ENCODE assay signal across 21 cellular contexts in the genomic region with DNA sequence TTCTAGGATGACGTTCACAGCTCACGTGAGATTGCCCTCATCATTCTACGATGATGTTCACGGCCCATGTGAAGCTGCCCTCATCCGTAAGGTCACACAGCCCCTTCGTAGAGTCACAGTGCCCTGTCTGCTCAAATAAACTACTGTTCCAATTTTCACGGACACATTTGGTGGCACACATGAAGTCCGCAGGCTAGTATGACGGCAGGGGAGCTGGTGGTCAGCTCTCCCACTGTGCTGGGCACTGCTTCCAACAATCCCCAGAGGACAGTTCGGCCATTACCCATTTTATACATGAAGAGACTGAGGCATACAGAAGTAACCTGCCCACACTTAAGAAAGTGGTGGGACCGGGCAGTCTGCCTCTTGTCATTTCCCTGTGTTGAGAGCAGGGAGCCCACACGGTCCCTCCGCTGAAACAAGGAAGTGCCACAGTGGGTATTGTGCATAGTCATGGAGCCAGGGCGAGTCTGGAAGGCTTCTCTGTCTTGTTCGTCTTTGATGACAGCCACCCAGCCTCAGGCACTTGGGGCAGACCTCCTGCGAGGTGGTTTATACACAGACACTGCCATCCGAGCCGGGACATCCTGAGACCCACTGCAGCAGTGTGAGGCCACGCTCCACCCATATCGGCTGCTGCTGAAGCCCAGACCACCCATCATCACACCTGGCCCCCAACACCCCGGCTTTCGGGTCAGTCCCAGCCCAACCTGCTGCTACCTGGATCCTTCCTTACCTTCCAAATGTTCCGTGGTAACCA.
"Had no signal": no experiment of that assay in that cellular context is flagged by ENCODE, and none has a peak within 500 bp of the region (broad histone marks: within the 10 kb centered on the region; RNA-seq: fewer than 3 reads in every experiment).

No MANE protein-coding gene starts in this region.

- H3K27ac Mint-ChIP-seq: activated naive CD8-positive, alpha-beta T cell treated with anti-CD3 and anti-CD28 coated beads, Interleukin-2, amount 50 U/mL, for 24 hours; memory B cell; nephron; stimulated activated naive CD8-positive, alpha-beta T cell treated with anti-CD3 and anti-CD28 coated beads, Interleukin-15, amount 100 ng/mL, for 72 hours; T-cell; T-helper 2 cell treated with Interferon-gamma antibody and Interleukin-4, amounts not matched to agents 5 μg/mL and 100 μg/mL, for 36 hours had no signal

- H3K4me3 ChIP-seq: cardiac muscle cell, hepatocyte, transverse colon had no signal

- ATAC-seq: activated naive CD8-positive, alpha-beta T cell treated with anti-CD3 and anti-CD28 coated beads, Interleukin-2, amount 50 U/mL, for 24 hours; esophagus mucosa; right cardiac atrium; stimulated activated naive CD8-positive, alpha-beta T cell treated with anti-CD3 and anti-CD28 coated beads, Interleukin-15, amount 100 ng/mL, for 72 hours; T-cell had no signal

- H3K9ac ChIP-seq: parathyroid adenoma had no signal

- H3K4me3 Mint-ChIP-seq: activated naive CD8-positive, alpha-beta T cell treated with anti-CD3 and anti-CD28 coated beads, Interleukin-2, amount 50 U/mL, for 24 hours; memory B cell; nephron; stimulated activated naive CD8-positive, alpha-beta T cell treated with anti-CD3 and anti-CD28 coated beads, Interleukin-15, amount 100 ng/mL, for 72 hours; T-cell; T-helper 2 cell treated with Interferon-gamma antibody and Interleukin-4, amounts not matched to agents 5 μg/mL and 100 μg/mL, for 36 hours had no signal

- H3K4me2 ChIP-seq: hepatocyte had no signal

- H3K9me3 ChIP-seq: transverse colon had no signal

- H3K4me1 Mint-ChIP-seq: activated naive CD8-positive, alpha-beta T cell treated with anti-CD3 and anti-CD28 coated beads, Interleukin-2, amount 50 U/mL, for 24 hours; memory B cell; nephron; stimulated activated naive CD8-positive, alpha-beta T cell treated with anti-CD3 and anti-CD28 coated beads, Interleukin-15, amount 100 ng/mL, for 72 hours; T-cell had no signal

- H3K9me3 Mint-ChIP-seq: memory B cell; T-cell; T-helper 2 cell treated with Interferon-gamma antibody and Interleukin-4, amounts not matched to agents 5 μg/mL and 100 μg/mL, for 36 hours had no signal

- H3K4me1 ChIP-seq: parathyroid adenoma, transverse colon had no signal

- H3K36me3 Mint-ChIP-seq: memory B cell, T-cell had no signal

- H3K36me3 ChIP-seq: cardiac muscle cell, transverse colon had no signal

- DNase-seq: activated CD4-positive, alpha-beta T cell treated with anti-CD3 and anti-CD28 coated beads for 4 hours; activated CD4-positive, alpha-beta T cell treated with anti-CD3 and anti-CD28 coated beads, Interleukin-2, amount 50 U/mL, for 48 hours; activated effector memory CD4-positive, alpha-beta T cell treated with anti-CD3 and anti-CD28 coated beads, Interleukin-2, amount 50 U/mL, for 16 hours; activated naive CD4-positive, alpha-beta T cell treated with anti-CD3 and anti-CD28 coated beads, Interleukin-2, amount 50 U/mL, for 16 hours; activated naive CD8-positive, alpha-beta T cell treated with anti-CD3 and anti-CD28 coated beads, Interleukin-2, amount 50 U/mL, for 24 hours; activated T-cell treated with anti-CD3 and anti-CD28 coated beads for 4 hours; dermis blood vessel endothelial cell; effector memory CD4-positive, alpha-beta T cell; foreskin melanocyte; right cardiac atrium; stimulated activated CD4-positive, alpha-beta T cell treated with anti-CD3 and anti-CD28 coated beads, Interleukin-1b, Interleukin-23, amount 100 ng/mL, for 48 hours; stimulated activated naive CD8-positive, alpha-beta T cell treated with anti-CD3 and anti-CD28 coated beads, Interleukin-15, amount 100 ng/mL, for 72 hours; T-cell; transverse colon had no signal

- H3K27me3 ChIP-seq: cardiac muscle cell, hepatocyte, transverse colon had no signal

- H3K27ac ChIP-seq: cardiac muscle cell, hepatocyte, parathyroid adenoma, transverse colon had no signal

- H2AFZ ChIP-seq: hepatocyte, parathyroid adenoma had no signal

- H3K79me2 ChIP-seq: hepatocyte, parathyroid adenoma had no signal
